In genomic region chr11:108648528-108648885, GRCh38 we compare ENCODE assay signal across 11 cellular contexts. TPM values are rescaled to one million over a fixed set of nuclear protein-coding genes. Genes with fewer than 3 reads are reported as not detected.
A peak's percentile ranks its signal among the peaks of the same experiment; 100 is the strongest.
DNase-seq lines count a peak whose midpoint lies in the region; ATAC-seq, FAIRE-seq and TF ChIP-seq lines count a peak whose summit lies in the region.
"Had no signal": no experiment of that assay in that cellular context is flagged by ENCODE, and none has a peak within 500 bp of the region (broad histone marks: within the 10 kb centered on the region; RNA-seq: fewer than 3 reads in every experiment).

No MANE protein-coding gene starts in this region.

- TF ChIP-seq POLR2A in K562 (conservative IDR thresholded peaks at IDR 0.05), result no peak

- in situ Hi-C loops in K562 (cut with MboI), result loop anchor here (10.0 kb wide), 1 partner anchor 234 kb away; no protein-coding TSS in a partner anchor

- H3K36me3 ChIP-seq in left ventricle myocardium inferior, result no peaks in the 10 kb centered on the region
- no peaks in the 10 kb centered on the region for H3K36me3 ChIP-seq in K562 (ENCODE audit: control insufficient read depth, insufficient read depth, low read length)
- H3K36me3 ChIP-seq in mesenchymal stem cell (ENCODE audit: control insufficient read depth in 1 of 2, insufficient read depth in 2 of 2, low read depth in 1 of 2, low read length in 2 of 2), result no peaks in the 10 kb centered on the region
- H3K36me3 ChIP-seq: MG63, spleen, thoracic aorta had no signal

- no peak for ATAC-seq in left ventricle myocardium superior
- no peak for ATAC-seq in K562
- ATAC-seq in GM18873 (IDR thresholded peaks at IDR 0.05; ENCODE audit: low FRiP score, unreplicated experiment), result no peak
- ATAC-seq in GM21576 (IDR thresholded peaks at IDR 0.05; ENCODE audit: unreplicated experiment), result no peak

- no peak overlapping the region for H2AK5ac ChIP-seq in mesenchymal stem cell (ENCODE audit: low read length, severe bottlenecking)

- H3K23ac ChIP-seq in mesenchymal stem cell (ENCODE audit: low read length in 2 of 2), result no peak overlapping the region

- H4K20me1 ChIP-seq in K562 (replicated peaks; ENCODE audit: control insufficient read depth, insufficient read depth, low read length), result no peaks in the 10 kb centered on the region

- H2AFZ ChIP-seq in K562 (ENCODE audit: low read depth, low read length) (0 out of 2 replicates have a peak overlapping the region, but pooled peaks have one; percentile 32), mesenchymal stem cell (ENCODE audit: low read depth, low read length) (no peak overlapping the region)

- H3K4me3 ChIP-seq in left ventricle myocardium inferior, result peak overlapping the region; percentile 38
- H3K4me3 ChIP-seq in K562, result no peak overlapping the region
- no peak overlapping the region for H3K4me3 ChIP-seq in mesenchymal stem cell (ENCODE audit: insufficient read depth in 1 of 2, low read depth in 1 of 2, low read length in 2 of 2)
- H3K4me3 ChIP-seq: MG63, spleen, thoracic aorta had no signal

- H4K91ac ChIP-seq in mesenchymal stem cell (ENCODE audit: low read length), result no peak overlapping the region

- H3K4me2 ChIP-seq in K562 (ENCODE audit: insufficient read depth, low read length) (no peak overlapping the region), mesenchymal stem cell (ENCODE audit: low read length, poor library complexity, severe bottlenecking) (no peak overlapping the region)

- H3K14ac ChIP-seq in mesenchymal stem cell (ENCODE audit: low read length in 2 of 2), result no peak overlapping the region

- BruUV-seq in K562 (replicated peaks; lab: Mats Ljungman, UMichigan), result no TSS peak

- TF ChIP-seq CTCF in left ventricle myocardium inferior (IDR thresholded peaks at IDR 0.05; ENCODE audit: borderline replicate concordance) (no peak), K562 (IDR thresholded peaks at IDR 0.05 in 2 of 3, conservative IDR thresholded peaks at IDR 0.05 in 1 of 3; ENCODE audit: insufficient read depth in 2 of 3, low read depth in 1 of 3, low read length in 3 of 3) (no peak)

- no peaks in the 10 kb centered on the region for H3K79me1 ChIP-seq in mesenchymal stem cell (replicated peaks; ENCODE audit: low read length, poor library complexity, severe bottlenecking)

- H3K27ac ChIP-seq in left ventricle myocardium inferior (replicated peaks), result peak overlapping the region; percentile 88
- no peak overlapping the region for H3K27ac ChIP-seq in K562 (ENCODE audit: extremely low read depth, low read depth, low read length)
- no peak overlapping the region for H3K27ac ChIP-seq in mesenchymal stem cell (ENCODE audit: low read length, poor library complexity, severe bottlenecking)
- H3K27ac ChIP-seq: spleen had no signal

- CTCF ChIA-PET in K562 (lab: Yijun Ruan, JAX; ENCODE audit: low intra/inter-chr PET ratio), result interaction anchor here (0.6 to 2.6 kb wide), 4 partner anchors 60 to 639 kb away, joined by 3 to 9 read pairs (median 6); partner anchors contain the start of gene ACAT1

- H3K18ac ChIP-seq in mesenchymal stem cell (ENCODE audit: low read depth in 1 of 2, low read length in 2 of 2), result no peak overlapping the region

- intact Hi-C loops in left ventricle myocardium inferior (cut with micrococcal nuclease) (no loop called here), left ventricle myocardium superior (cut with micrococcal nuclease) (loop anchor here (5.0 kb wide), 1 partner anchor 231 kb away; no protein-coding TSS in a partner anchor), K562 (cut with micrococcal nuclease) (loop anchor here (1.0 to 10.0 kb wide), 6 partner anchors 151 to 641 kb away; partner anchors contain the start of genes ATM, CUL5 and POGLUT3)

- H3K9me3 ChIP-seq in left ventricle myocardium inferior (replicated peaks) (peaks cover 9% of the 10 kb centered on the region), K562 (replicated peaks; ENCODE audit: control insufficient read depth, insufficient read depth, low read depth, low read length) (no peaks in the 10 kb centered on the region), mesenchymal stem cell (ENCODE audit: control insufficient read depth, low read length) (no peaks in the 10 kb centered on the region)
- H3K9me3 ChIP-seq: MG63, spleen, thoracic aorta had no signal

- H4K8ac ChIP-seq in mesenchymal stem cell (ENCODE audit: low read length), result no peak overlapping the region

- no peak overlapping the region for H2BK15ac ChIP-seq in mesenchymal stem cell (ENCODE audit: low read depth, poor library complexity, severe bottlenecking)

- H3K9ac ChIP-seq in K562 (ENCODE audit: insufficient read depth in 1 of 2, low read depth in 2 of 2, low read length in 2 of 2), result no peak overlapping the region
- peak overlapping the region; percentile 82 for H3K9ac ChIP-seq in mesenchymal stem cell (ENCODE audit: low read length)

- DNase-seq in left ventricle myocardium inferior (no peak), left ventricle myocardium superior (no peak), K562 (ENCODE audit: extremely low read depth in 1 of 4, low spot score in 3 of 4) (no peak), mesenchymal stem cell (no peak), urothelium cell line (ENCODE audit: low spot score) (no peak), NCI-H1930 (lab: John Stamatoyannopoulos, UW) (no peak)

- H2BK5ac ChIP-seq in mesenchymal stem cell (ENCODE audit: low read depth, low read length, poor library complexity, severe bottlenecking), result no peak overlapping the region

- FAIRE-seq in K562 (lab: Jason Lieb, UNC), result no peak
- peak; percentile 27 for FAIRE-seq in urothelium cell line (lab: Jason Lieb, UNC)

- H3K4ac ChIP-seq in mesenchymal stem cell (ENCODE audit: low read depth in 1 of 2, low read length in 2 of 2), result no peak overlapping the region

- no peak overlapping the region for H2BK120ac ChIP-seq in mesenchymal stem cell (ENCODE audit: low read depth, low read length)

- TF ChIP-seq EP300 in K562 (IDR thresholded peaks at IDR 0.05; ENCODE audit: low read length), result no peak

- H3K4me1 ChIP-seq in left ventricle myocardium inferior, result peaks cover 9% of the 10 kb centered on the region
- H3K4me1 ChIP-seq in K562 (replicated peaks in 1 of 2; ENCODE audit: control insufficient read depth in 2 of 2, insufficient read depth in 2 of 2, low read length in 2 of 2), result peaks cover 0 to 2% of the 10 kb centered on the region in 2 experiments; a peak in 2 of 5 replicates
- H3K4me1 ChIP-seq in mesenchymal stem cell (ENCODE audit: control insufficient read depth, insufficient read depth, low read depth, low read length), result peaks cover 4% of the 10 kb centered on the region
- H3K4me1 ChIP-seq: spleen had no signal

- no peaks in the 10 kb centered on the region for H3K79me2 ChIP-seq in K562 (ENCODE audit: control insufficient read depth, insufficient read depth, low read length)

- no peaks in the 10 kb centered on the region for H3K27me3 ChIP-seq in left ventricle myocardium inferior (ENCODE audit: low read depth)
- no peaks in the 10 kb centered on the region for H3K27me3 ChIP-seq in K562 (ENCODE audit: control insufficient read depth in 2 of 2, insufficient read depth in 2 of 2, low read length in 2 of 2)
- H3K27me3 ChIP-seq in mesenchymal stem cell (ENCODE audit: control insufficient read depth in 1 of 2, insufficient read depth in 1 of 2, low read length in 2 of 2), result no peaks in the 10 kb centered on the region
- H3K27me3 ChIP-seq: MG63, spleen had no signal

- H3K9me1 ChIP-seq in K562 (ENCODE audit: control insufficient read depth, insufficient read depth, low read length), result no peaks in the 10 kb centered on the region

- WGBS in K562 (ENCODE audit: insufficient coverage, low coverage, missing lambda C conversion rate), result 4% methylated on average over 2 of the region's 2 CpGs
- WGBS in mesenchymal stem cell, result no CpG with 5 or more reads among the region's 2 CpGs

- POLR2A ChIA-PET in K562 (lab: Yijun Ruan, JAX), result no interaction called here

- no peak overlapping the region for H2BK12ac ChIP-seq in mesenchymal stem cell (ENCODE audit: low read length in 2 of 2)

- TF ChIP-seq RAD21 in K562 (CRISPR knock-in tag; conservative IDR thresholded peaks at IDR 0.05 in 1 of 2, IDR thresholded peaks at IDR 0.05 in 1 of 2), result no peak

RNA-seq across cellular contexts. Expression of gene DDX10, which starts 16.4 kb away (rescaled TPM):
- total RNA-seq in left ventricle myocardium inferior, result 11.7 TPM
- 17.3 TPM for total RNA-seq in left ventricle myocardium superior
- 29.3 and 73.7 TPM in 2 replicates for total RNA-seq in K562 (2011; cell fraction: chromatin; rRNA removed; ENCODE audit: low replicate concordance)
- 23.7 and 24.2 TPM in 2 replicates for total RNA-seq in K562 (2011; cell fraction: nucleolus; rRNA removed)
- 33.8 and 41.2 TPM in 2 replicates for total RNA-seq in K562 (2011; cell fraction: nucleoplasm; rRNA removed)
- total RNA-seq in K562 (2014; rRNA removed), result 48.3 and 50.0 TPM in 2 replicates
- 77.2 and 83.6 TPM in 2 replicates for total RNA-seq in K562 (2014; rRNA removed; fragmentation: Illumina TruSeq; extraction: Trizol)
- total RNA-seq in K562 (2015; rRNA removed; fragmentation: Illumina TruSeq; extraction: Trizol), result 69.1 and 72.5 TPM in 2 replicates
- 64.6 and 66.6 TPM in 2 replicates for total RNA-seq in K562 (2021)
- 41.7 and 50.7 TPM in 2 replicates for polyA plus RNA-seq in K562 (2011; rRNA removed)
- 30.1 and 51.2 TPM in 2 replicates for polyA plus RNA-seq in K562 (2011; cell fraction: cytosol; rRNA removed)
- polyA plus RNA-seq in K562 (2011; cell fraction: nucleus; rRNA removed), result 29.6 and 31.2 TPM in 2 replicates
- 17.6 and 41.4 TPM in 2 replicates for polyA plus RNA-seq in K562 (2012)
- 61.0 and 94.6 TPM in 2 replicates for polyA plus RNA-seq in K562 (2014; fragmentation: Illumina TruSeq; extraction: Trizol)
- 10 to 100 TPM; 33.9 to 40.8 TPM for polyA plus RNA-seq in K562 (2014; fragmentation: Nextera tagmentation; extraction: Ambion mirVana)
- 42.1 and 45.9 TPM in 2 replicates for polyA plus RNA-seq in K562 (2014; rRNA removed)
- polyA minus RNA-seq in K562 (2011; rRNA and poly(A)+ RNA removed), result 105 and 107 TPM in 2 replicates
- 33.5 and 34.0 TPM in 2 replicates for polyA minus RNA-seq in K562 (2011; cell fraction: cytosol; rRNA and poly(A)+ RNA removed)
- polyA minus RNA-seq in K562 (2011; cell fraction: nucleus; rRNA and poly(A)+ RNA removed), result 47.0 and 54.5 TPM in 2 replicates
- polyA plus RNA-seq in mesenchymal stem cell (2013, experiment 1 of 2), result 66.7 TPM
- polyA plus RNA-seq in mesenchymal stem cell (2013, experiment 2 of 2), result 66.3 TPM

RNA-seq across cellular contexts. Expression of gene EXPH5, which starts 54.9 kb away (rescaled TPM):
- total RNA-seq in left ventricle myocardium inferior (0.88 TPM), left ventricle myocardium superior (2.4 TPM), K562 (2014; rRNA removed) (4.2 TPM in 2 replicates), K562 (2014; rRNA removed; fragmentation: Illumina TruSeq; extraction: Trizol) (6.1 and 7.3 TPM in 2 replicates), K562 (2015; rRNA removed; fragmentation: Illumina TruSeq; extraction: Trizol) (5.6 and 5.7 TPM in 2 replicates), K562 (2021) (6.8 and 8.5 TPM in 2 replicates)
- total RNA-seq in K562 (2011; cell fraction: chromatin; rRNA removed; ENCODE audit: low replicate concordance), result 3.2 and 15.6 TPM in 2 replicates
- total RNA-seq in K562 (2011; cell fraction: nucleolus; rRNA removed), result 2.0 and 4.3 TPM in 2 replicates
- total RNA-seq in K562 (2011; cell fraction: nucleoplasm; rRNA removed), result 5.7 and 8.6 TPM in 2 replicates
- polyA plus RNA-seq in K562 (2011; rRNA removed) (4.8 and 6.2 TPM in 2 replicates), K562 (2014; fragmentation: Illumina TruSeq; extraction: Trizol) (1.8 and 2.0 TPM in 2 replicates), K562 (2014; fragmentation: Nextera tagmentation; extraction: Ambion mirVana) (1 to 10 TPM; 1.3 to 4.8 TPM), K562 (2014; rRNA removed) (2.4 and 2.6 TPM in 2 replicates)
- polyA plus RNA-seq in K562 (2011; cell fraction: cytosol; rRNA removed), result 1.4 and 2.8 TPM in 2 replicates
- 3.5 and 6.0 TPM in 2 replicates for polyA plus RNA-seq in K562 (2011; cell fraction: nucleus; rRNA removed)
- 0.48 and 0.76 TPM in 2 replicates for polyA plus RNA-seq in K562 (2012)
- polyA minus RNA-seq in K562 (2011; rRNA and poly(A)+ RNA removed), result 16.7 and 23.8 TPM in 2 replicates
- polyA minus RNA-seq in K562 (2011; cell fraction: cytosol; rRNA and poly(A)+ RNA removed), result 6.1 and 6.3 TPM in 2 replicates
- 4.2 and 12.2 TPM in 2 replicates for polyA minus RNA-seq in K562 (2011; cell fraction: nucleus; rRNA and poly(A)+ RNA removed)
- polyA plus RNA-seq in mesenchymal stem cell (2013, experiment 1 of 2), result 0.06 TPM
- 0.07 TPM for polyA plus RNA-seq in mesenchymal stem cell (2013, experiment 2 of 2)
